ENCODE assay signal across 23 cellular contexts in the genomic region with DNA sequence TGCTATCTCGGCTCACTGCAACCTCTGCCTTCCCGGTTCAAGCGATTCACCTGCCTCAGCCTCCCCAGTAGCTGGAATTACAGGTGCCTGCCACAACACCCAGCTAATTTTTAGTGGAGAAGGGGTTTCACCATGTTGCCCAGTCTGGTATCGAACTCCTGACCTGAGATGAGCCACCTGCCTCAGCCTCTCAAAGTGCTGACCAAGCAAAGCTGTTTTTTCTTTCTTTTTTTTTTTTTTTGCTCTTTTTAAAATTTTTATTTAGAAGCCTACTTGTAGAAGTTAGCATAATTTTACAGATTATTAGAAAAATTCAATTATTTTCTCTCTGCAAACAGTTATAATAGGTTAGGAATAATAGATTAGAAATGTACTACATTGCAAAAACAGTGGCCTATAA. TPM values are rescaled to one million over a fixed set of nuclear protein-coding genes. Genes with fewer than 3 reads are reported as not detected.
"Had no signal": no experiment of that assay in that cellular context is flagged by ENCODE, and none has a peak within 500 bp of the region (broad histone marks: within the 10 kb centered on the region; RNA-seq: fewer than 3 reads in every experiment).

No MANE protein-coding gene starts in this region.

- H3K27me3 ChIP-seq: brain microvascular endothelial cell had no signal

- H3K4me3 ChIP-seq: SJSA1 had no signal

- H3K9me3 Mint-ChIP-seq: activated CD4-positive, alpha-beta memory T cell treated with anti-CD3 and anti-CD28 coated beads for 36 hours; activated CD4-positive, alpha-beta T cell treated with anti-CD3 and anti-CD28 coated beads, Interleukin-2, amount 10 ng/mL, durations not matched to agents 7 days and 5 days; activated naive CD4-positive, alpha-beta T cell treated with anti-CD3 and anti-CD28 coated beads, Interleukin-2, amount 50 U/mL, for 72 hours; activated T-cell treated with anti-CD3 and anti-CD28 coated beads, Interleukin-2, amount 50 U/mL, for 4 hours; T-helper 1 cell treated with Interleukin-12 subunit alpha and Interleukin-12 subunit beta and Interleukin-4 antibody, amounts not matched to agents 30 μg/mL and 1 μg/mL, for 36 hours had no signal

- H3K36me3 Mint-ChIP-seq: activated CD4-positive, alpha-beta memory T cell treated with anti-CD3 and anti-CD28 coated beads for 36 hours; activated naive CD4-positive, alpha-beta T cell treated with anti-CD3 and anti-CD28 coated beads, Interleukin-2, amount 50 U/mL, for 72 hours had no signal

- H3K27ac Mint-ChIP-seq: activated CD4-positive, alpha-beta memory T cell treated with anti-CD3 and anti-CD28 coated beads for 36 hours; activated CD4-positive, alpha-beta T cell treated with anti-CD3 and anti-CD28 coated beads, Interleukin-2, amount 10 ng/mL, durations not matched to agents 7 days and 5 days; activated naive CD4-positive, alpha-beta T cell treated with anti-CD3 and anti-CD28 coated beads, Interleukin-2, amount 50 U/mL, for 72 hours; T-helper 1 cell treated with Interleukin-12 subunit alpha and Interleukin-12 subunit beta and Interleukin-4 antibody, amounts not matched to agents 30 μg/mL and 1 μg/mL, for 36 hours had no signal

- H3K36me3 ChIP-seq: brain microvascular endothelial cell, cardiac muscle cell, SJSA1 had no signal

- ATAC-seq: activated naive CD4-positive, alpha-beta T cell treated with anti-CD3 and anti-CD28 coated beads, Interleukin-2, amount 50 U/mL, for 72 hours; activated T-cell treated with anti-CD3 and anti-CD28 coated beads, Interleukin-2, amount 50 U/mL, for 4 hours; PC-3; SK-N-SH treated with all-trans-retinoic acid at 6 μM for 48 hours had no signal

- H3K4me3 Mint-ChIP-seq: activated CD4-positive, alpha-beta memory T cell treated with anti-CD3 and anti-CD28 coated beads for 36 hours; activated CD4-positive, alpha-beta T cell treated with anti-CD3 and anti-CD28 coated beads, Interleukin-2, amount 10 ng/mL, durations not matched to agents 7 days and 5 days; activated T-cell treated with anti-CD3 and anti-CD28 coated beads, Interleukin-2, amount 50 U/mL, for 4 hours; T-helper 1 cell treated with Interleukin-12 subunit alpha and Interleukin-12 subunit beta and Interleukin-4 antibody, amounts not matched to agents 30 μg/mL and 1 μg/mL, for 36 hours had no signal

- H3K27ac ChIP-seq: brain microvascular endothelial cell, cardiac muscle cell, SJSA1 had no signal

- DNase-seq: activated CD4-positive, alpha-beta memory T cell treated with anti-CD3 and anti-CD28 coated beads for 36 hours; activated CD4-positive, alpha-beta T cell treated with anti-CD3 and anti-CD28 coated beads, Interleukin-2, amount 10 ng/mL, durations not matched to agents 7 days and 5 days; activated CD4-positive, CD25-positive, alpha-beta regulatory T cell; activated CD8-positive, alpha-beta memory T cell treated with anti-CD3 and anti-CD28 coated beads for 24 hours; activated effector memory CD4-positive, alpha-beta T cell treated with anti-CD3 and anti-CD28 coated beads, Interleukin-2, amount 50 U/mL, for 16 hours; activated naive CD4-positive, alpha-beta T cell treated with Interleukin-2 at 50 U/mL for 16 hours; activated T-cell treated with anti-CD3 and anti-CD28 coated beads, Interleukin-2, amount 50 U/mL, for 4 hours; amygdala; brain microvascular endothelial cell; KG1; NCI-H1092; NCI-H1417 treated with DMSO at 0.1 percent for 48 hours; NCI-H1694; NCI-H2029 treated with DMSO at 0.1 percent for 48 hours; NCI-H524; PC-3; SHP77; T-helper 9 cell had no signal

- H3K9me3 ChIP-seq: SJSA1 had no signal

RNA-seq across cellular contexts. Expression of a gene that starts 1.2 kb away (rescaled TPM):
- total RNA-seq: SJSA1 had no signal
